ENCODE assay signal across 8 cellular contexts in genomic region chr5:125043781-125044391, GRCh38.
DNase-seq lines count a peak whose midpoint lies in the region; ATAC-seq lines count a peak whose summit lies in the region.

No MANE protein-coding gene starts in this region.

- no peak overlapping the region for H3K27ac Mint-ChIP-seq in activated naive CD4-positive, alpha-beta T cell treated with anti-CD3 and anti-CD28 coated beads for 36 hours

- no peaks in the 10 kb centered on the region for H3K9me3 ChIP-seq in trophoblast cell (ENCODE audit: insufficient read depth, low read depth, low read length)

- no CpG with 5 or more reads among the region's 8 CpGs for WGBS in trophoblast cell (ENCODE audit: extremely low coverage, insufficient coverage, insufficient read length)

- no peaks in the 10 kb centered on the region for H3K27me3 Mint-ChIP-seq in activated naive CD4-positive, alpha-beta T cell treated with anti-CD3 and anti-CD28 coated beads for 36 hours (ENCODE audit: low read depth)

- no peak overlapping the region for H4K12ac ChIP-seq in trophoblast cell (ENCODE audit: low read depth, low read length)

- H3K4me1 Mint-ChIP-seq in activated naive CD4-positive, alpha-beta T cell treated with anti-CD3 and anti-CD28 coated beads for 36 hours (ENCODE audit: low read depth), result no peaks in the 10 kb centered on the region

- peaks cover 0 to 2% of the 10 kb centered on the region in 2 experiments for H3K4me1 ChIP-seq in trophoblast cell (ENCODE audit: control insufficient read depth in 1 of 2, insufficient read depth in 2 of 2, low read length in 2 of 2)

- H3K9ac ChIP-seq in trophoblast cell (ENCODE audit: low read length), result no peak overlapping the region

- no peak overlapping the region for H2BK5ac ChIP-seq in trophoblast cell (ENCODE audit: low read depth, low read length, poor library complexity)

- no peaks in the 10 kb centered on the region for H3K9me3 Mint-ChIP-seq in activated naive CD4-positive, alpha-beta T cell treated with anti-CD3 and anti-CD28 coated beads for 36 hours

- H3K4me3 ChIP-seq in trophoblast cell (ENCODE audit: low read depth, low read length), result no peak overlapping the region

- no peak overlapping the region for H2AK5ac ChIP-seq in trophoblast cell (ENCODE audit: low read length)

- no peaks in the 10 kb centered on the region for H3K27me3 ChIP-seq in trophoblast cell (ENCODE audit: insufficient read depth, low read length)

- H3K4ac ChIP-seq in trophoblast cell (ENCODE audit: low read depth, low read length), result no peak overlapping the region

- H3K4me2 ChIP-seq in trophoblast cell (ENCODE audit: low read length), result no peak overlapping the region

- no peak overlapping the region for H3K23ac ChIP-seq in trophoblast cell (ENCODE audit: low read length)

- H3K18ac ChIP-seq in trophoblast cell (ENCODE audit: low read length), result no peak overlapping the region

- H3K36me3 Mint-ChIP-seq in activated naive CD4-positive, alpha-beta T cell treated with anti-CD3 and anti-CD28 coated beads for 36 hours (ENCODE audit: low read depth), result no peaks in the 10 kb centered on the region

- DNase-seq in GM03348 (ENCODE audit: low spot score) (peak; percentile 42), NCI-H446 treated with DMSO at 0.1 percent for 48 hours (lab: John Stamatoyannopoulos, UW) (peak; percentile 98), fibroblast of gingiva (ENCODE audit: low read depth) (peak; percentile 63), trophoblast cell (peak; percentile 50 to 51), middle frontal gyrus (ENCODE audit: extremely low spot score, low spot score) (no peak)
- DNase-seq in activated naive CD4-positive, alpha-beta T cell treated with anti-CD3 and anti-CD28 coated beads for 36 hours, result no peak

- H2BK12ac ChIP-seq in trophoblast cell (ENCODE audit: low read length), result no peak overlapping the region

- H3K36me3 ChIP-seq in trophoblast cell (ENCODE audit: control insufficient read depth in 1 of 2, insufficient read depth in 2 of 2, low read length in 2 of 2), result no peaks in the 10 kb centered on the region

- H2AFZ ChIP-seq in trophoblast cell (ENCODE audit: insufficient read depth, low read length, poor library complexity), result no peak overlapping the region

- H3K14ac ChIP-seq in trophoblast cell (ENCODE audit: low read length), result no peak overlapping the region

- CTCF ChIA-PET in activated naive CD4-positive, alpha-beta T cell treated with anti-CD3 and anti-CD28 coated beads for 36 hours (lab: Charles Lee), result no interaction called here

- no peak overlapping the region for H3K27ac ChIP-seq in trophoblast cell (ENCODE audit: low read depth, low read length)

- H3K79me2 ChIP-seq in trophoblast cell (ENCODE audit: control insufficient read depth, insufficient read depth, low read length, poor library complexity), result no peaks in the 10 kb centered on the region

- H3K4me3 Mint-ChIP-seq in activated naive CD4-positive, alpha-beta T cell treated with anti-CD3 and anti-CD28 coated beads for 36 hours, result no peak overlapping the region

- no peak for ATAC-seq in HG03460 (IDR thresholded peaks at IDR 0.05; ENCODE audit: unreplicated experiment)
- no peak for ATAC-seq in GM18519 (IDR thresholded peaks at IDR 0.05; ENCODE audit: low FRiP score, unreplicated experiment)

- intact Hi-C loops in activated naive CD4-positive, alpha-beta T cell treated with anti-CD3 and anti-CD28 coated beads for 36 hours (cut with micrococcal nuclease), result no loop called here

- H4K91ac ChIP-seq in trophoblast cell (ENCODE audit: low read depth, low read length), result no peak overlapping the region

- H3K79me1 ChIP-seq in trophoblast cell (ENCODE audit: low read length), result no peaks in the 10 kb centered on the region

- no peak overlapping the region for H4K8ac ChIP-seq in trophoblast cell (ENCODE audit: low read depth, low read length)

- H2BK120ac ChIP-seq in trophoblast cell (ENCODE audit: insufficient read depth, low read length, poor library complexity), result no peak overlapping the region

Comparison
In these comparisons a context has a peak if more than half of its experiments do, and no peak if none do; other contexts are left out.
1. DNase-seq: peak in GM03348 (single experiment), NCI-H446 treated with DMSO at 0.1 percent for 48 hours (single experiment), fibroblast of gingiva (single experiment) and trophoblast cell (2 of 2); none in activated naive CD4-positive, alpha-beta T cell treated with anti-CD3 and anti-CD28 coated beads for 36 hours (single experiment) and middle frontal gyrus (single experiment).